In the genomic region with DNA sequence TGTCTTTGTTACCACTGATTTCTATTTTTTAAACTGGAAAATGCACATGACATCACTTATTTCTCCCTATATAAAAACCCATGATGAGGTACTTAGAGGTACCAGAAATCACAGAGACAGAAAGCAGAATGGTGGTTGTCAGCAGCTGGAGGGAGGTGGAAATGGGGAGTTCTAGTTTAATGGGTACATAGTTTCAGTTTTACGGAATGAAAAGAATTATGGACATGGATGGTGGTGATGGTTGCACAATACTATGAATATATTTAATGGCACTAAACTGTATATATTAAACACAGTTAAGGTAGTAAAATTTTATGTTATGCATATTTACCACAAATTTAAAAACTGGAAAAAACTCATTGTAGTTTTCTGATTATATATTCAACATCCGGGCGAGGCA, we compare ENCODE assay signal across 15 cellular contexts. TPM values are rescaled to one million over a fixed set of nuclear protein-coding genes. Genes with fewer than 3 reads are reported as not detected.
DNase-seq lines count a peak whose midpoint lies in the region; ATAC-seq and TF ChIP-seq lines count a peak whose summit lies in the region.
"Had no signal": no experiment of that assay in that cellular context is flagged by ENCODE, and none has a peak within 500 bp of the region (broad histone marks: within the 10 kb centered on the region; RNA-seq: fewer than 3 reads in every experiment).

No MANE protein-coding gene starts in this region.

- ATAC-seq in upper lobe of left lung (ENCODE audit: low FRiP score in 2 of 2): no peak
- ATAC-seq in HG03097 (IDR thresholded peaks at IDR 0.05; ENCODE audit: low FRiP score, unreplicated experiment): no peak
- ATAC-seq: HCT116 had no signal

- peaks cover 12% of the 10 kb centered on the region for H3K9me3 Mint-ChIP-seq in nephron progenitor cell
- H3K9me3 Mint-ChIP-seq: CD4-positive, alpha-beta memory T cell; HFFc6 had no signal

- TF ChIP-seq EP300 in upper lobe of left lung (IDR thresholded peaks at IDR 0.05): no peak

- no peak overlapping the region for H3K4me3 ChIP-seq in HEK293 (ENCODE audit: low read depth, low read length)
- H3K4me3 ChIP-seq in HAP-1: no peak overlapping the region
- no peak overlapping the region for H3K4me3 ChIP-seq in upper lobe of left lung

- TF ChIP-seq CTCF in HEK293 (tag by site-specific recombination; IDR thresholded peaks at IDR 0.05) (no peak), nephron progenitor cell (IDR thresholded peaks at IDR 0.05) (no peak), upper lobe of left lung (IDR thresholded peaks at IDR 0.05) (no peak)

- no peaks in the 10 kb centered on the region for H3K36me3 Mint-ChIP-seq in nephron progenitor cell (ENCODE audit: low read depth)
- H3K36me3 Mint-ChIP-seq: CD4-positive, alpha-beta memory T cell had no signal

- peak overlapping the region; percentile 55 for H3K27ac Mint-ChIP-seq in nephron progenitor cell
- H3K27ac Mint-ChIP-seq: CD4-positive, alpha-beta memory T cell; HFFc6 had no signal

- H3K36me3 ChIP-seq in HEK293 (ENCODE audit: control insufficient read depth in 2 of 2, insufficient read depth in 1 of 2, low read length in 2 of 2) (no peaks in the 10 kb centered on the region), HAP-1 (replicated peaks) (no peaks in the 10 kb centered on the region), upper lobe of left lung (no peaks in the 10 kb centered on the region)

- POLR2A ChIA-PET in HEK293 (lab: Yijun Ruan, JAX): no interaction called here

- in situ Hi-C loops in HAP-1 (cut with MboI; ENCODE audit: low sequenced_read_pairs): no loop called here

- H3K4me3 Mint-ChIP-seq in nephron progenitor cell: no peak overlapping the region
- H3K4me3 Mint-ChIP-seq: CD4-positive, alpha-beta memory T cell; HFFc6 had no signal

- CTCF ChIA-PET in HEK293 (lab: Yijun Ruan, JAX): no interaction called here

- H3K4me1 Mint-ChIP-seq in nephron progenitor cell: peaks cover 21% of the 10 kb centered on the region
- H3K4me1 Mint-ChIP-seq: CD4-positive, alpha-beta memory T cell had no signal

- peak; percentile 36 for DNase-seq in amniotic epithelial cell (ENCODE audit: low read depth)
- DNase-seq in nephron progenitor cell: no peak
- DNase-seq in HAP-1 (ENCODE audit: low spot score in 2 of 2): no peak
- no peak for DNase-seq in upper lobe of left lung
- DNase-seq: C1 segment of cervical spinal cord; Calu3; CD4-positive, alpha-beta memory T cell; COR-L47; DMS53; DMS79 treated with DMSO at 0.1 percent for 48 hours; H7; HFFc6 had no signal

- H3K9me3 ChIP-seq in HEK293 (ENCODE audit: control insufficient read depth, insufficient read depth, low read depth, low read length) (no peaks in the 10 kb centered on the region), HAP-1 (no peaks in the 10 kb centered on the region), upper lobe of left lung (no peaks in the 10 kb centered on the region)

- no peaks in the 10 kb centered on the region for H3K27me3 ChIP-seq in HAP-1 (ENCODE audit: low read depth)
- H3K27me3 ChIP-seq in upper lobe of left lung: no peaks in the 10 kb centered on the region

- TF ChIP-seq POLR2A in upper lobe of left lung (IDR thresholded peaks at IDR 0.05): no peak

- H3K4me1 ChIP-seq in HEK293 (ENCODE audit: control insufficient read depth, insufficient read depth, low read length) (no peaks in the 10 kb centered on the region), HAP-1 (no peaks in the 10 kb centered on the region), upper lobe of left lung (peaks cover 2 to 22% (median 11%) of the 10 kb centered on the region in 4 donors)

- H3K27ac ChIP-seq in HEK293 (ENCODE audit: extremely low read depth, low read depth, low read length): no peak overlapping the region
- no peak overlapping the region for H3K27ac ChIP-seq in upper lobe of left lung

- H3K27me3 Mint-ChIP-seq in nephron progenitor cell (ENCODE audit: low read depth, poor library complexity): peaks cover 3% of the 10 kb centered on the region
- H3K27me3 Mint-ChIP-seq: CD4-positive, alpha-beta memory T cell had no signal

- WGBS in upper lobe of left lung, 2 donors: 95 to 98% methylated on average over 3 of the region's 3 CpGs

TF ChIP-seq in HEK293, 187 proteins besides CTCF, POLR2A, EP300 and RAD21:
- no peak for TF ChIP-seq KLF17 (tag by site-specific recombination; IDR thresholded peaks at IDR 0.05)
- TF ChIP-seq ZNF654 (tag by site-specific recombination; IDR thresholded peaks at IDR 0.05; ENCODE audit: low read depth): no peak
- TF ChIP-seq ZNF596 (tag by site-specific recombination; IDR thresholded peaks at IDR 0.05): no peak
- TF ChIP-seq, protein P1, sequence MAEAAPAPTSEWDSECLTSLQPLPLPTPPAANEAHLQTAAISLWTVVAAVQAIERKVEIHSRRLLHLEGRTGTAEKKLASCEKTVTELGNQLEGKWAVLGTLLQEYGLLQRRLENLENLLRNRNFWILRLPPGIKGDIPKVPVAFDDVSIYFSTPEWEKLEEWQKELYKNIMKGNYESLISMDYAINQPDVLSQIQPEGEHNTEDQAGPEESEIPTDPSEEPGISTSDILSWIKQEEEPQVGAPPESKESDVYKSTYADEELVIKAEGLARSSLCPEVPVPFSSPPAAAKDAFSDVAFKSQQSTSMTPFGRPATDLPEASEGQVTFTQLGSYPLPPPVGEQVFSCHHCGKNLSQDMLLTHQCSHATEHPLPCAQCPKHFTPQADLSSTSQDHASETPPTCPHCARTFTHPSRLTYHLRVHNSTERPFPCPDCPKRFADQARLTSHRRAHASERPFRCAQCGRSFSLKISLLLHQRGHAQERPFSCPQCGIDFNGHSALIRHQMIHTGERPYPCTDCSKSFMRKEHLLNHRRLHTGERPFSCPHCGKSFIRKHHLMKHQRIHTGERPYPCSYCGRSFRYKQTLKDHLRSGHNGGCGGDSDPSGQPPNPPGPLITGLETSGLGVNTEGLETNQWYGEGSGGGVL (tag by site-specific recombination; IDR thresholded peaks at IDR 0.05): no peak
- TF ChIP-seq, protein P2, sequence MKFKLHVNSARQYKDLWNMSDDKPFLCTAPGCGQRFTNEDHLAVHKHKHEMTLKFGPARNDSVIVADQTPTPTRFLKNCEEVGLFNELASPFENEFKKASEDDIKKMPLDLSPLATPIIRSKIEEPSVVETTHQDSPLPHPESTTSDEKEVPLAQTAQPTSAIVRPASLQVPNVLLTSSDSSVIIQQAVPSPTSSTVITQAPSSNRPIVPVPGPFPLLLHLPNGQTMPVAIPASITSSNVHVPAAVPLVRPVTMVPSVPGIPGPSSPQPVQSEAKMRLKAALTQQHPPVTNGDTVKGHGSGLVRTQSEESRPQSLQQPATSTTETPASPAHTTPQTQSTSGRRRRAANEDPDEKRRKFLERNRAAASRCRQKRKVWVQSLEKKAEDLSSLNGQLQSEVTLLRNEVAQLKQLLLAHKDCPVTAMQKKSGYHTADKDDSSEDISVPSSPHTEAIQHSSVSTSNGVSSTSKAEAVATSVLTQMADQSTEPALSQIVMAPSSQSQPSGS (tag by site-specific recombination; IDR thresholded peaks at IDR 0.05; ENCODE audit: low read depth): 0 out of 2 replicates have a peak, but pooled peaks have one; percentile 12

RNA-seq across cellular contexts. Expression of gene CPEB4, which starts 50.5 kb away (rescaled TPM):
- 10 to 100 TPM; 52.6 to 96.4 (median 62.0) TPM for total RNA-seq in upper lobe of left lung
